18 cellular contexts compared by ENCODE assay signal in genomic region chr11:69233761-69234136, GRCh38.
DNase-seq lines count a peak whose midpoint lies in the region; ATAC-seq, FAIRE-seq and TF ChIP-seq lines count a peak whose summit lies in the region.
"Had no signal": no experiment of that assay in that cellular context is flagged by ENCODE, and none has a peak within 500 bp of the region (broad histone marks: within the 10 kb centered on the region; RNA-seq: fewer than 3 reads in every experiment).

No MANE protein-coding gene starts in this region.

- intact Hi-C loops in kidney (cut with DNase I): no loop called here
- intact Hi-C loops in sigmoid colon (cut with DNase I): no loop called here
- intact Hi-C loops in CD14-positive monocyte (cut with micrococcal nuclease): no loop called here

- peaks cover 1 to 9% (median 4%) of the 10 kb centered on the region in 3 donors for H3K27me3 Mint-ChIP-seq in CD14-positive monocyte (ENCODE audit: low read depth in 3 of 3)

- peak; percentile 14 for FAIRE-seq in GM12892 (lab: Jason Lieb, UNC)
- no peak for FAIRE-seq in kidney (lab: Jason Lieb, UNC)

- H3K4me1 ChIP-seq in kidney (ENCODE audit: control insufficient read depth in 1 of 2, insufficient read depth in 1 of 2, low read depth in 1 of 2, low read length in 2 of 2): no peaks in the 10 kb centered on the region
- no peaks in the 10 kb centered on the region for H3K4me1 ChIP-seq in sigmoid colon
- H3K4me1 ChIP-seq: SJSA1 had no signal

- peaks cover 0 to 12% (median 2%) of the 10 kb centered on the region in 7 donors for H3K9me3 Mint-ChIP-seq in CD14-positive monocyte

- WGBS in sigmoid colon, 2 donors: 78 to 82% methylated on average over 11 of the region's 11 CpGs

- no peaks in the 10 kb centered on the region for H3K36me3 Mint-ChIP-seq in CD14-positive monocyte

- H3K9ac ChIP-seq in kidney (ENCODE audit: low read length in 2 of 2): no peak overlapping the region

- H3K27me3 ChIP-seq in sigmoid colon: peaks cover 0 to 5% (median 0%) of the 10 kb centered on the region in 3 donors
- H3K27me3 ChIP-seq: BE2C had no signal

- ATAC-seq in GM19463 (IDR thresholded peaks at IDR 0.05; ENCODE audit: unreplicated experiment): no peak

- DNase-seq in GM12892 (ENCODE audit: insufficient read length) (no peak), NCI-H1092 (lab: John Stamatoyannopoulos, UW) (peak; percentile 51), kidney (peak; percentile 37), sigmoid colon (peak; percentile 27), germinal center (ENCODE audit: low spot score) (no peak), CD14-positive monocyte (ENCODE audit: low spot score) (no peak)
- DNase-seq: BE2C; HCEC 1CT; Kasumi-1; NCI-H1417; NCI-H1930; NCI-H69; NK-92 treated with Interleukin-12 subunit alpha and Interleukin-12 subunit beta, amount 100 ng/mL, for 24 hours; OCI-M1; RPMI8226 had no signal

- H3K4me3 ChIP-seq in kidney (ENCODE audit: low read length in 2 of 2): no peak overlapping the region
- no peak overlapping the region for H3K4me3 ChIP-seq in sigmoid colon
- H3K4me3 ChIP-seq: SJSA1 had no signal

- no peak for TF ChIP-seq CTCF in kidney (IDR thresholded peaks at IDR 0.05; ENCODE audit: borderline replicate concordance, extremely low read depth, insufficient read depth)
- no peak for TF ChIP-seq CTCF in sigmoid colon (IDR thresholded peaks at IDR 0.05)
- TF ChIP-seq CTCF in CD14-positive monocyte (IDR thresholded peaks at IDR 0.05): no peak

- H3K27ac ChIP-seq in kidney (ENCODE audit: low read depth in 2 of 2, low read length in 2 of 2): no peak overlapping the region
- H3K27ac ChIP-seq in sigmoid colon: no peak overlapping the region
- H3K27ac ChIP-seq: SJSA1 had no signal

- TF ChIP-seq EP300 in sigmoid colon (IDR thresholded peaks at IDR 0.05): no peak

- H3K36me3 ChIP-seq in kidney (ENCODE audit: control insufficient read depth in 1 of 2, insufficient read depth in 2 of 2, low read length in 2 of 2) (no peaks in the 10 kb centered on the region), sigmoid colon (no peaks in the 10 kb centered on the region)
- H3K36me3 ChIP-seq: BE2C, SJSA1 had no signal

- H3K4me3 Mint-ChIP-seq in CD14-positive monocyte: no peak overlapping the region
- H3K4me3 Mint-ChIP-seq: CD8-positive, alpha-beta memory T cell had no signal

- TF ChIP-seq POLR2A in GM12892 (IDR thresholded peaks at IDR 0.05; ENCODE audit: low read depth, low read length): no peak
- TF ChIP-seq POLR2A in sigmoid colon (IDR thresholded peaks at IDR 0.05): no peak

- H3K9me3 ChIP-seq in kidney (ENCODE audit: control insufficient read depth in 1 of 2, low read length in 2 of 2) (no peaks in the 10 kb centered on the region), sigmoid colon (no peaks in the 10 kb centered on the region)
- H3K9me3 ChIP-seq: BE2C, SJSA1 had no signal

- no peaks in the 10 kb centered on the region for H3K4me1 Mint-ChIP-seq in CD14-positive monocyte
- H3K4me1 Mint-ChIP-seq: CD8-positive, alpha-beta memory T cell had no signal

- peak overlapping the region in 1 of 7 donors; percentile 21 for H3K27ac Mint-ChIP-seq in CD14-positive monocyte

Comparison
In these comparisons a context has a peak if more than half of its experiments do, and no peak if none do; other contexts are left out.
1. DNase-seq: peak in NCI-H1092 (single experiment), kidney (single experiment) and sigmoid colon (single experiment); none in GM12892 (single experiment), germinal center (single experiment) and CD14-positive monocyte (single experiment).